In genomic region chr21:34579411-34579810, GRCh38 we compare ENCODE assay signal across 14 cellular contexts. TPM values are rescaled to one million over a fixed set of nuclear protein-coding genes. Genes with fewer than 3 reads are reported as not detected.
DNase-seq lines count a peak whose midpoint lies in the region; ATAC-seq and TF ChIP-seq lines count a peak whose summit lies in the region.
"Had no signal": no experiment of that assay in that cellular context is flagged by ENCODE, and none has a peak within 500 bp of the region (broad histone marks: within the 10 kb centered on the region; RNA-seq: fewer than 3 reads in every experiment).

No MANE protein-coding gene starts in this region.

- H3K27me3 Mint-ChIP-seq in activated T-helper 17 cell treated with anti-CD3 and anti-CD28 coated beads, Interleukin-2, amount 50 U/mL, for 72 hours = no peaks in the 10 kb centered on the region
- H3K27me3 Mint-ChIP-seq: naive B cell had no signal

- ATAC-seq in Right ventricle myocardium superior (ENCODE audit: poor library complexity) = no peak
- peak; percentile 84 for ATAC-seq in activated T-helper 17 cell treated with anti-CD3 and anti-CD28 coated beads, Interleukin-2, amount 50 U/mL, for 72 hours (replicated peaks)

- H3K9me3 Mint-ChIP-seq in activated T-helper 17 cell treated with anti-CD3 and anti-CD28 coated beads, Interleukin-2, amount 50 U/mL, for 72 hours = no peaks in the 10 kb centered on the region
- H3K9me3 Mint-ChIP-seq: naive B cell had no signal

- intact Hi-C loops in left ventricle myocardium inferior (cut with micrococcal nuclease) (loop anchor here (2.0 kb wide), 1 partner anchor 59 kb away; no protein-coding TSS in a partner anchor), Right ventricle myocardium superior (cut with DNase I) (no loop called here), vagina (cut with DNase I) (no loop called here)

- H3K4me1 ChIP-seq in left ventricle myocardium inferior (peaks cover 96% of the 10 kb centered on the region), vagina (peaks cover 27% of the 10 kb centered on the region)

- no peaks in the 10 kb centered on the region for H3K36me3 ChIP-seq in left ventricle myocardium inferior
- H3K36me3 ChIP-seq in vagina = no peaks in the 10 kb centered on the region
- H3K36me3 ChIP-seq: stomach, WERI-Rb-1 had no signal

- H3K36me3 Mint-ChIP-seq in activated T-helper 17 cell treated with anti-CD3 and anti-CD28 coated beads, Interleukin-2, amount 50 U/mL, for 72 hours (ENCODE audit: low read depth) = no peaks in the 10 kb centered on the region

- TF ChIP-seq CTCF in left ventricle myocardium inferior (IDR thresholded peaks at IDR 0.05; ENCODE audit: borderline replicate concordance) (no peak), foreskin fibroblast (IDR thresholded peaks at IDR 0.05; ENCODE audit: low read depth, low read length) (no peak), vagina (IDR thresholded peaks at IDR 0.05) (no peak)

- H3K4me3 ChIP-seq in left ventricle myocardium inferior (no peak overlapping the region), foreskin fibroblast (ENCODE audit: low read depth in 1 of 2, low read length in 2 of 2) (no peak overlapping the region), vagina (no peak overlapping the region)
- H3K4me3 ChIP-seq: BLaER1 treated with 17β-estradiol and CSF1 and Interleukin-3, amounts not matched to agents 10 nM and 100 nM; stomach had no signal

- no peak for TF ChIP-seq POLR2A in vagina (IDR thresholded peaks at IDR 0.05)

- H3K4me1 Mint-ChIP-seq in activated T-helper 17 cell treated with anti-CD3 and anti-CD28 coated beads, Interleukin-2, amount 50 U/mL, for 72 hours = no peaks in the 10 kb centered on the region

- DNase-seq in left ventricle myocardium inferior (no peak), Right ventricle myocardium superior (no peak), foreskin fibroblast (peak; percentile 77 to 87), vagina (ENCODE audit: extremely low spot score in 2 of 2) (no peak), GM19240 (ENCODE audit: insufficient read length, low spot score) (no peak), NCI-H187 treated with DMSO at 0.1 percent for 48 hours (lab: John Stamatoyannopoulos, UW) (no peak), ureter (ENCODE audit: low spot score) (no peak)
- DNase-seq: activated effector memory CD4-positive, alpha-beta T cell treated with Interleukin-2 at 50 U/mL for 16 hours; naive B cell; NCI-H345; WERI-Rb-1 had no signal

- H3K4me3 Mint-ChIP-seq in activated T-helper 17 cell treated with anti-CD3 and anti-CD28 coated beads, Interleukin-2, amount 50 U/mL, for 72 hours = no peak overlapping the region
- H3K4me3 Mint-ChIP-seq: naive B cell had no signal

- peak overlapping the region; percentile 91 for H3K27ac ChIP-seq in left ventricle myocardium inferior (replicated peaks)
- peak overlapping the region; percentile 47 for H3K27ac ChIP-seq in vagina
- H3K27ac ChIP-seq: BLaER1 treated with 17β-estradiol and CSF1 and Interleukin-3, amounts not matched to agents 10 nM and 100 nM; WERI-Rb-1 had no signal

- H3K27me3 ChIP-seq in left ventricle myocardium inferior (ENCODE audit: low read depth) (no peaks in the 10 kb centered on the region), vagina (no peaks in the 10 kb centered on the region)
- H3K27me3 ChIP-seq: BLaER1 treated with 17β-estradiol and CSF1 and Interleukin-3, amounts not matched to agents 10 nM and 100 nM; stomach had no signal

- no peak overlapping the region for H3K27ac Mint-ChIP-seq in activated T-helper 17 cell treated with anti-CD3 and anti-CD28 coated beads, Interleukin-2, amount 50 U/mL, for 72 hours

- H3K9me3 ChIP-seq in left ventricle myocardium inferior (replicated peaks) = no peaks in the 10 kb centered on the region
- no peaks in the 10 kb centered on the region for H3K9me3 ChIP-seq in vagina
- H3K9me3 ChIP-seq: BLaER1 treated with 17β-estradiol and CSF1 and Interleukin-3, amounts not matched to agents 10 nM and 100 nM; stomach had no signal

RNA-seq across cellular contexts. Expression of gene RCAN1, which starts 35.5 kb away (rescaled TPM):
- total RNA-seq in left ventricle myocardium inferior (75.3 TPM), Right ventricle myocardium superior (36.0 TPM), vagina (29.2 TPM), ureter (22.8 TPM)
- 1 to 10 TPM; 4.9 to 6.3 TPM for total RNA-seq in activated T-helper 17 cell treated with anti-CD3 and anti-CD28 coated beads, Interleukin-2, amount 50 U/mL, for 72 hours

Comparison
In these comparisons a context has a peak if more than half of its experiments do, and no peak if none do; other contexts are left out.
1. DNase-seq: peak in foreskin fibroblast (2 of 2); none in left ventricle myocardium inferior (single experiment), Right ventricle myocardium superior (single experiment), vagina (0 of 2), GM19240 (single experiment), NCI-H187 treated with DMSO at 0.1 percent for 48 hours (single experiment) and ureter (single experiment).